Comparison of ENCODE assay signal across 1 cellular context in the genomic region with DNA sequence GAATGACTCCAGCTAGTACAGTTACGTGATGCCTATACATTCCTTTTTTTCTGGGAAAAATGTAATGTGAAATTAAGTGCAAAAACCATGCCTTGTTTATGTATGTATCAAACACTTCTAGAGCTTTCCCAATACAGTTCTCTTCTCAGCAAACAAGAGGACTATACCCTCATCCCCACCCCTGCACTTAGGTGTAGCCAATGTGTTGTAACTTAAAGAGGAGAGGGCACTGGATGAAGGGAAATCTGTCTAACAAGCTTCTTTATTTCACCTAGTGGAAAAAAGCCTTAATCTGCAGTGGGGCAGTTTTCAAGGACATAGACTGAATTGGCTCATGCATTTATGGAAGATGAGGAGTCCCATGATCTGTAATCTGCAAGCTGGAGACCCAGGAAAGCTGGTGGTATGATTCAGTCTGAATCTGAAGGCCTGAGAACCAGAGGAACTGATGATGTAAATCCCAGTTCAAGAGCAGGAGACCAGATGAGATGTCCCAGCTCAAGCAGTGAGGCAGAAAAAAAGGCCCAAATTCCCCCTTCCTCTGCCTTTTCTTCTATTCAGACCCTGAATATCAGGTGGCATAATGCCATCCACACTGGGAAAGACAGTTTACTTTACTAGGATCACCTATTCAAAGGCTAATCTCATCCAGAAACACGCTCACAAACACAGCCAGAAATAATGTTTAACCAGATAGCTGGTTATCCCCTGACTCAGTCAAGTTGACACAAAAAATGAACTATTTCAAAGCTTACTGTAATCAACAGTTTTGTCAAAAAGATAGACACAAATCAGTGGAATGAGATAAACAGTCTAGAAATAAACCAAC.
TF ChIP-seq lines count a peak whose summit lies in the region.

No MANE protein-coding gene starts in this region.

TF ChIP-seq in HepG2, 621 proteins besides CTCF, POLR2A, EP300 and RAD21 (continued from another document and continues in another):
- TF ChIP-seq, protein P1, sequence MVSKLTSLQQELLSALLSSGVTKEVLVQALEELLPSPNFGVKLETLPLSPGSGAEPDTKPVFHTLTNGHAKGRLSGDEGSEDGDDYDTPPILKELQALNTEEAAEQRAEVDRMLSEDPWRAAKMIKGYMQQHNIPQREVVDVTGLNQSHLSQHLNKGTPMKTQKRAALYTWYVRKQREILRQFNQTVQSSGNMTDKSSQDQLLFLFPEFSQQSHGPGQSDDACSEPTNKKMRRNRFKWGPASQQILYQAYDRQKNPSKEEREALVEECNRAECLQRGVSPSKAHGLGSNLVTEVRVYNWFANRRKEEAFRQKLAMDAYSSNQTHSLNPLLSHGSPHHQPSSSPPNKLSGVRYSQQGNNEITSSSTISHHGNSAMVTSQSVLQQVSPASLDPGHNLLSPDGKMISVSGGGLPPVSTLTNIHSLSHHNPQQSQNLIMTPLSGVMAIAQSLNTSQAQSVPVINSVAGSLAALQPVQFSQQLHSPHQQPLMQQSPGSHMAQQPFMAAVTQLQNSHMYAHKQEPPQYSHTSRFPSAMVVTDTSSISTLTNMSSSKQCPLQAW (CRISPR knock-in tag; IDR thresholded peaks at IDR 0.05) = peak; percentile 93
- TF ChIP-seq RARA (CRISPR knock-in tag; IDR thresholded peaks at IDR 0.05) (peak; percentile 72), PITX1 (CRISPR knock-in tag; IDR thresholded peaks at IDR 0.05) (peak; percentile 82), KAT8 (CRISPR knock-in tag; IDR thresholded peaks at IDR 0.05) (peak; percentile 63), FOXK1 (CRISPR knock-in tag; IDR thresholded peaks at IDR 0.05; ENCODE audit: borderline replicate concordance, low read depth) (0 out of 2 replicates have a peak, but pooled peaks have one; percentile 31), FOSL2 (CRISPR knock-in tag; IDR thresholded peaks at IDR 0.05) (peak; percentile 90), IRX3 (CRISPR knock-in tag; IDR thresholded peaks at IDR 0.05; ENCODE audit: borderline replicate concordance, low read depth) (no peak), GFI1 (CRISPR knock-in tag; IDR thresholded peaks at IDR 0.05; ENCODE audit: borderline replicate concordance) (peak; percentile 46; the same call in 1 of the 2 replicates), RCOR2 (CRISPR knock-in tag; IDR thresholded peaks at IDR 0.05) (peak; percentile 61), GATA4 (IDR thresholded peaks at IDR 0.05; ENCODE audit: borderline replicate concordance, low read depth) (peak; percentile 75; the same call in 1 of the 2 replicates), SMAD3 (CRISPR knock-in tag; IDR thresholded peaks at IDR 0.05) (0 out of 2 replicates have a peak, but pooled peaks have one; percentile 10), ASH2L (IDR thresholded peaks at IDR 0.05; ENCODE audit: insufficient read length, low read depth, low read length) (peak; percentile 22), FOXP1 (IDR thresholded peaks at IDR 0.05) (no peak), FOXP1 (CRISPR knock-in tag; IDR thresholded peaks at IDR 0.05) (peak; percentile 88), ZNF552 (CRISPR knock-in tag; IDR thresholded peaks at IDR 0.05; ENCODE audit: borderline replicate concordance) (no peak), CREM (IDR thresholded peaks at IDR 0.05) (peak; percentile 60), CREM (CRISPR knock-in tag; IDR thresholded peaks at IDR 0.05) (no peak), CREB1 (IDR thresholded peaks at IDR 0.05) (no peak), CREB1 (CRISPR knock-in tag; IDR thresholded peaks at IDR 0.05) (peak; percentile 56), ZFP36L1 (CRISPR knock-in tag; IDR thresholded peaks at IDR 0.05) (0 out of 2 replicates have a peak, but pooled peaks have one; percentile 26), BCL6 (CRISPR knock-in tag; IDR thresholded peaks at IDR 0.05) (peak; percentile 67), ZMYM2 (CRISPR knock-in tag; IDR thresholded peaks at IDR 0.05) (no peak), SOX13 (IDR thresholded peaks at IDR 0.05) (no peak), SOX13 (CRISPR knock-in tag; conservative IDR thresholded peaks at IDR 0.05 in 1 of 2, IDR thresholded peaks at IDR 0.05 in 1 of 2) (peak in 1 of 2 experiments; percentile 81; a peak in 2 of 4 replicates), FOXO1 (CRISPR knock-in tag; IDR thresholded peaks at IDR 0.05) (peak; percentile 38; the same call in 1 of the 2 replicates), ZBTB20 (CRISPR knock-in tag; IDR thresholded peaks at IDR 0.05; ENCODE audit: borderline replicate concordance, low read depth) (0 out of 2 replicates have a peak, but pooled peaks have one; percentile 6), ZNF121 (CRISPR knock-in tag; IDR thresholded peaks at IDR 0.05) (0 out of 2 replicates have a peak, but pooled peaks have one; percentile 63), SIX1 (CRISPR knock-in tag; IDR thresholded peaks at IDR 0.05; ENCODE audit: borderline replicate concordance) (peak; percentile 74; the same call in 1 of the 2 replicates)
- TF ChIP-seq, protein P2, sequence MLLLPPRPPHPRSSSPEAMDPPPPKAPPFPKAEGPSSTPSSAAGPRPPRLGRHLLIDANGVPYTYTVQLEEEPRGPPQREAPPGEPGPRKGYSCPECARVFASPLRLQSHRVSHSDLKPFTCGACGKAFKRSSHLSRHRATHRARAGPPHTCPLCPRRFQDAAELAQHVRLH (CRISPR knock-in tag; IDR thresholded peaks at IDR 0.05; ENCODE audit: borderline replicate concordance, low read depth) = no peak
- TF ChIP-seq, protein P3, sequence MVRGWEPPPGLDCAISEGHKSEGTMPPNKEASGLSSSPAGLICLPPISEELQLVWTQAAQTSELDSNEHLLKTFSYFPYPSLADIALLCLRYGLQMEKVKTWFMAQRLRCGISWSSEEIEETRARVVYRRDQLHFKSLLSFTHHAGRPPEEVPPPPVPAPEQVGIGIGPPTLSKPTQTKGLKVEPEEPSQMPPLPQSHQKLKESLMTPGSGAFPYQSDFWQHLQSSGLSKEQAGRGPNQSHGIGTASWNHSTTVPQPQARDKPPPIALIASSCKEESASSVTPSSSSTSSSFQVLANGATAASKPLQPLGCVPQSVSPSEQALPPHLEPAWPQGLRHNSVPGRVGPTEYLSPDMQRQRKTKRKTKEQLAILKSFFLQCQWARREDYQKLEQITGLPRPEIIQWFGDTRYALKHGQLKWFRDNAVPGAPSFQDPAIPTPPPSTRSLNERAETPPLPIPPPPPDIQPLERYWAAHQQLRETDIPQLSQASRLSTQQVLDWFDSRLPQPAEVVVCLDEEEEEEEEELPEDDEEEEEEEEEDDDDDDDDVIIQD (CRISPR knock-in tag; IDR thresholded peaks at IDR 0.05; ENCODE audit: low read depth) = peak; percentile 88; the same call in 1 of the 2 replicates
- TF ChIP-seq, protein P4, sequence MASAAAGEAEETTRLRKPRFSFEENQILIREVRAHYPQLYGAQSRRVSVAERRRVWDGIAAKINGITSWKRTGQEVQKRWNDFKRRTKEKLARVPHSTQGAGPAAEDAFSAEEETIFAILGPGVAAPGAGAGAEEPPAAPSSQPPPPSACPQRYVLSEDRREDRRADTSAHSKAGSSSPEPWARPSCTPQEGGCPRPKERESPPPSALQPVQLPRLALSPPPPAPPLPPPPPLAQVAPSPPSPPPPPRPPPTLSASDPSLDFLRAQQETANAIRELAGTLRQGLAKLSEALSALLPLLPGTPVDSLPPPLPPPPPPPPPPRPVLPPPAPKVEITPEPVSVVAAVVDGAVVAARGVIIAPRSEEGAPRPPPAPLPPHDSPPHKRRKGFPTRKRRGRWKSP (CRISPR knock-in tag; IDR thresholded peaks at IDR 0.05) = 0 out of 2 replicates have a peak, but pooled peaks have one; percentile 13
- TF ChIP-seq, protein P5, sequence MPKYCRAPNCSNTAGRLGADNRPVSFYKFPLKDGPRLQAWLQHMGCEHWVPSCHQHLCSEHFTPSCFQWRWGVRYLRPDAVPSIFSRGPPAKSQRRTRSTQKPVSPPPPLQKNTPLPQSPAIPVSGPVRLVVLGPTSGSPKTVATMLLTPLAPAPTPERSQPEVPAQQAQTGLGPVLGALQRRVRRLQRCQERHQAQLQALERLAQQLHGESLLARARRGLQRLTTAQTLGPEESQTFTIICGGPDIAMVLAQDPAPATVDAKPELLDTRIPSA (CRISPR knock-in tag; IDR thresholded peaks at IDR 0.05; ENCODE audit: borderline replicate concordance) = no peak
- TF ChIP-seq, protein P6, sequence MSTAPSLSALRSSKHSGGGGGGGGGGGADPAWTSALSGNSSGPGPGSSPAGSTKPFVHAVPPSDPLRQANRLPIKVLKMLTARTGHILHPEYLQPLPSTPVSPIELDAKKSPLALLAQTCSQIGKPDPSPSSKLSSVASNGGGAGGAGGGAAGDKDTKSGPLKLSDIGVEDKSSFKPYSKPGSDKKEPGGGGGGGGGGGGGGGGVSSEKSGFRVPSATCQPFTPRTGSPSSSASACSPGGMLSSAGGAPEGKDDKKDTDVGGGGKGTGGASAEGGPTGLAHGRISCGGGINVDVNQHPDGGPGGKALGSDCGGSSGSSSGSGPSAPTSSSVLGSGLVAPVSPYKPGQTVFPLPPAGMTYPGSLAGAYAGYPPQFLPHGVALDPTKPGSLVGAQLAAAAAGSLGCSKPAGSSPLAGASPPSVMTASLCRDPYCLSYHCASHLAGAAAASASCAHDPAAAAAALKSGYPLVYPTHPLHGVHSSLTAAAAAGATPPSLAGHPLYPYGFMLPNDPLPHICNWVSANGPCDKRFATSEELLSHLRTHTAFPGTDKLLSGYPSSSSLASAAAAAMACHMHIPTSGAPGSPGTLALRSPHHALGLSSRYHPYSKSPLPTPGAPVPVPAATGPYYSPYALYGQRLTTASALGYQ (CRISPR knock-in tag; IDR thresholded peaks at IDR 0.05) = peak; percentile 80
- TF ChIP-seq, protein P7, sequence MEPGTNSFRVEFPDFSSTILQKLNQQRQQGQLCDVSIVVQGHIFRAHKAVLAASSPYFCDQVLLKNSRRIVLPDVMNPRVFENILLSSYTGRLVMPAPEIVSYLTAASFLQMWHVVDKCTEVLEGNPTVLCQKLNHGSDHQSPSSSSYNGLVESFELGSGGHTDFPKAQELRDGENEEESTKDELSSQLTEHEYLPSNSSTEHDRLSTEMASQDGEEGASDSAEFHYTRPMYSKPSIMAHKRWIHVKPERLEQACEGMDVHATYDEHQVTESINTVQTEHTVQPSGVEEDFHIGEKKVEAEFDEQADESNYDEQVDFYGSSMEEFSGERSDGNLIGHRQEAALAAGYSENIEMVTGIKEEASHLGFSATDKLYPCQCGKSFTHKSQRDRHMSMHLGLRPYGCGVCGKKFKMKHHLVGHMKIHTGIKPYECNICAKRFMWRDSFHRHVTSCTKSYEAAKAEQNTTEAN (CRISPR knock-in tag; conservative IDR thresholded peaks at IDR 0.05) = 0 out of 2 replicates have a peak, but pooled peaks have one; percentile 30
- TF ChIP-seq, protein P8, sequence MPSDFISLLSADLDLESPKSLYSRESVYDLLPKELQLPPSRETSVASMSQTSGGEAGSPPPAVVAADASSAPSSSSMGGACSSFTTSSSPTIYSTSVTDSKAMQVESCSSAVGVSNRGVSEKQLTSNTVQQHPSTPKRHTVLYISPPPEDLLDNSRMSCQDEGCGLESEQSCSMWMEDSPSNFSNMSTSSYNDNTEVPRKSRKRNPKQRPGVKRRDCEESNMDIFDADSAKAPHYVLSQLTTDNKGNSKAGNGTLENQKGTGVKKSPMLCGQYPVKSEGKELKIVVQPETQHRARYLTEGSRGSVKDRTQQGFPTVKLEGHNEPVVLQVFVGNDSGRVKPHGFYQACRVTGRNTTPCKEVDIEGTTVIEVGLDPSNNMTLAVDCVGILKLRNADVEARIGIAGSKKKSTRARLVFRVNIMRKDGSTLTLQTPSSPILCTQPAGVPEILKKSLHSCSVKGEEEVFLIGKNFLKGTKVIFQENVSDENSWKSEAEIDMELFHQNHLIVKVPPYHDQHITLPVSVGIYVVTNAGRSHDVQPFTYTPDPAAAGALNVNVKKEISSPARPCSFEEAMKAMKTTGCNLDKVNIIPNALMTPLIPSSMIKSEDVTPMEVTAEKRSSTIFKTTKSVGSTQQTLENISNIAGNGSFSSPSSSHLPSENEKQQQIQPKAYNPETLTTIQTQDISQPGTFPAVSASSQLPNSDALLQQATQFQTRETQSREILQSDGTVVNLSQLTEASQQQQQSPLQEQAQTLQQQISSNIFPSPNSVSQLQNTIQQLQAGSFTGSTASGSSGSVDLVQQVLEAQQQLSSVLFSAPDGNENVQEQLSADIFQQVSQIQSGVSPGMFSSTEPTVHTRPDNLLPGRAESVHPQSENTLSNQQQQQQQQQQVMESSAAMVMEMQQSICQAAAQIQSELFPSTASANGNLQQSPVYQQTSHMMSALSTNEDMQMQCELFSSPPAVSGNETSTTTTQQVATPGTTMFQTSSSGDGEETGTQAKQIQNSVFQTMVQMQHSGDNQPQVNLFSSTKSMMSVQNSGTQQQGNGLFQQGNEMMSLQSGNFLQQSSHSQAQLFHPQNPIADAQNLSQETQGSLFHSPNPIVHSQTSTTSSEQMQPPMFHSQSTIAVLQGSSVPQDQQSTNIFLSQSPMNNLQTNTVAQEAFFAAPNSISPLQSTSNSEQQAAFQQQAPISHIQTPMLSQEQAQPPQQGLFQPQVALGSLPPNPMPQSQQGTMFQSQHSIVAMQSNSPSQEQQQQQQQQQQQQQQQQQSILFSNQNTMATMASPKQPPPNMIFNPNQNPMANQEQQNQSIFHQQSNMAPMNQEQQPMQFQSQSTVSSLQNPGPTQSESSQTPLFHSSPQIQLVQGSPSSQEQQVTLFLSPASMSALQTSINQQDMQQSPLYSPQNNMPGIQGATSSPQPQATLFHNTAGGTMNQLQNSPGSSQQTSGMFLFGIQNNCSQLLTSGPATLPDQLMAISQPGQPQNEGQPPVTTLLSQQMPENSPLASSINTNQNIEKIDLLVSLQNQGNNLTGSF (CRISPR knock-in tag; IDR thresholded peaks at IDR 0.05) = no peak
- TF ChIP-seq, protein P9, sequence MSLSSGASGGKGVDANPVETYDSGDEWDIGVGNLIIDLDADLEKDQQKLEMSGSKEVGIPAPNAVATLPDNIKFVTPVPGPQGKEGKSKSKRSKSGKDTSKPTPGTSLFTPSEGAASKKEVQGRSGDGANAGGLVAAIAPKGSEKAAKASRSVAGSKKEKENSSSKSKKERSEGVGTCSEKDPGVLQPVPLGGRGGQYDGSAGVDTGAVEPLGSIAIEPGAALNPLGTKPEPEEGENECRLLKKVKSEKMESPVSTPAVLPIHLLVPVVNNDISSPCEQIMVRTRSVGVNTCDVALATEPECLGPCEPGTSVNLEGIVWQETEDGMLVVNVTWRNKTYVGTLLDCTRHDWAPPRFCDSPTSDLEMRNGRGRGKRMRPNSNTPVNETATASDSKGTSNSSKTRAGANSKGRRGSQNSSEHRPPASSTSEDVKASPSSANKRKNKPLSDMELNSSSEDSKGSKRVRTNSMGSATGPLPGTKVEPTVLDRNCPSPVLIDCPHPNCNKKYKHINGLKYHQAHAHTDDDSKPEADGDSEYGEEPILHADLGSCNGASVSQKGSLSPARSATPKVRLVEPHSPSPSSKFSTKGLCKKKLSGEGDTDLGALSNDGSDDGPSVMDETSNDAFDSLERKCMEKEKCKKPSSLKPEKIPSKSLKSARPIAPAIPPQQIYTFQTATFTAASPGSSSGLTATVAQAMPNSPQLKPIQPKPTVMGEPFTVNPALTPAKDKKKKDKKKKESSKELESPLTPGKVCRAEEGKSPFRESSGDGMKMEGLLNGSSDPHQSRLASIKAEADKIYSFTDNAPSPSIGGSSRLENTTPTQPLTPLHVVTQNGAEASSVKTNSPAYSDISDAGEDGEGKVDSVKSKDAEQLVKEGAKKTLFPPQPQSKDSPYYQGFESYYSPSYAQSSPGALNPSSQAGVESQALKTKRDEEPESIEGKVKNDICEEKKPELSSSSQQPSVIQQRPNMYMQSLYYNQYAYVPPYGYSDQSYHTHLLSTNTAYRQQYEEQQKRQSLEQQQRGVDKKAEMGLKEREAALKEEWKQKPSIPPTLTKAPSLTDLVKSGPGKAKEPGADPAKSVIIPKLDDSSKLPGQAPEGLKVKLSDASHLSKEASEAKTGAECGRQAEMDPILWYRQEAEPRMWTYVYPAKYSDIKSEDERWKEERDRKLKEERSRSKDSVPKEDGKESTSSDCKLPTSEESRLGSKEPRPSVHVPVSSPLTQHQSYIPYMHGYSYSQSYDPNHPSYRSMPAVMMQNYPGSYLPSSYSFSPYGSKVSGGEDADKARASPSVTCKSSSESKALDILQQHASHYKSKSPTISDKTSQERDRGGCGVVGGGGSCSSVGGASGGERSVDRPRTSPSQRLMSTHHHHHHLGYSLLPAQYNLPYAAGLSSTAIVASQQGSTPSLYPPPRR (CRISPR knock-in tag; IDR thresholded peaks at IDR 0.05; ENCODE audit: borderline replicate concordance) = peak; percentile 84; the same call in 1 of the 2 replicates
